ENCODE assay signal across 8 cellular contexts in genomic region chr17:50209472-50210248, GRCh38. TPM values are rescaled to one million over a fixed set of nuclear protein-coding genes. Genes with fewer than 3 reads are reported as not detected.
DNase-seq lines count a peak whose midpoint lies in the region; ATAC-seq, FAIRE-seq and TF ChIP-seq lines count a peak whose summit lies in the region.

No MANE protein-coding gene starts in this region.

- no peaks in the 10 kb centered on the region for H3K79me2 ChIP-seq in HepG2 (ENCODE audit: insufficient read depth, low read length)

- TF ChIP-seq POLR2A in HepG2 (IDR thresholded peaks at IDR 0.05; ENCODE audit: insufficient read depth in 1 of 2, low read depth in 2 of 2, low read length in 2 of 2), result no peak
- peak in 1 of 2 donors; percentile 19 for TF ChIP-seq POLR2A in tibial nerve (IDR thresholded peaks at IDR 0.05)

- DNase-seq in HS-5 (ENCODE audit: low read depth), result peak; percentile 96
- DNase-seq in cardiac fibroblast (ENCODE audit: low read depth in 2 of 2), result peak; percentile 99 to 100
- DNase-seq in HepG2 (ENCODE audit: low spot score), result no peak
- DNase-seq in tibial nerve (ENCODE audit: low spot score in 2 of 2), result peak; percentile 83 to 88
- no peak for DNase-seq in occipital lobe (lab: John Stamatoyannopoulos, UW)
- DNase-seq in cortex of kidney (lab: John Stamatoyannopoulos, UW), result no peak

- POLR2A ChIA-PET in HepG2 (lab: Yijun Ruan, JAX), result interaction anchor here (0.8 to 1.3 kb wide), 3 partner anchors 9 to 510 kb away, joined by 3 read pairs; partner anchors contain the start of gene LUC7L3

- no peak for FAIRE-seq in HepG2 (lab: Jason Lieb, UNC)

- H2AFZ ChIP-seq in HepG2 (ENCODE audit: low read length), result no peak overlapping the region

- TF ChIP-seq CTCF in cardiac fibroblast (IDR thresholded peaks at IDR 0.05; ENCODE audit: low read depth, low read length) (no peak), HepG2 (CRISPR knock-in tag; IDR thresholded peaks at IDR 0.05) (peak; percentile 4; the same call in 1 of the 2 replicates), tibial nerve (IDR thresholded peaks at IDR 0.05) (peak in 1 of 5 experiments; percentile 25)

- WGBS in HepG2 (ENCODE audit: low lambda C conversion rate), result 19% methylated on average over 14 of the region's 16 CpGs
- 33 to 39% methylated on average over 14 to 16 of the region's 16 CpGs for WGBS in tibial nerve, 2 donors

- H3K4me1 ChIP-seq in HepG2 (ENCODE audit: insufficient read depth, low read length) (peaks cover 58% of the 10 kb centered on the region), tibial nerve (peaks cover 0 to 81% (median 38%) of the 10 kb centered on the region in 4 donors)

- H3K36me3 ChIP-seq in HepG2 (replicated peaks in 1 of 2; ENCODE audit: control insufficient read depth in 1 of 2, insufficient read depth in 2 of 2, low read length in 2 of 2) (no peaks in the 10 kb centered on the region), tibial nerve (no peaks in the 10 kb centered on the region)

- no peak for TF ChIP-seq RAD21 in HepG2 (CRISPR knock-in tag; IDR thresholded peaks at IDR 0.05)

- ATAC-seq in HepG2 (peak; percentile 28), HG03135 (IDR thresholded peaks at IDR 0.05; ENCODE audit: unreplicated experiment) (no peak), GM18858 (IDR thresholded peaks at IDR 0.05; ENCODE audit: unreplicated experiment) (no peak)

- no peaks in the 10 kb centered on the region for H3K9me3 ChIP-seq in HepG2 (ENCODE audit: low read length)
- H3K9me3 ChIP-seq in tibial nerve, result no peaks in the 10 kb centered on the region

- intact Hi-C loops in HepG2 (cut with micrococcal nuclease; ENCODE audit: unreplicated experiment), result no loop called here

- H4K20me1 ChIP-seq in HepG2 (ENCODE audit: insufficient read depth, low read length), result no peaks in the 10 kb centered on the region

- H3K4me3 ChIP-seq in cardiac fibroblast (replicated peaks in 1 of 2; ENCODE audit: low read depth in 2 of 2, low read length in 2 of 2) (peak overlapping the region in 1 of 2 donors; percentile 30), HepG2 (replicated peaks in 1 of 3; ENCODE audit: insufficient read depth in 1 of 3, low read depth in 2 of 3, low read length in 3 of 3) (peak overlapping the region in 2 of 3 experiments; percentile 7 to 25; a peak in 3 of 6 replicates), tibial nerve (no peak overlapping the region)

- no TSS peak for BruUV-seq in HepG2 (replicated peaks; lab: Mats Ljungman, UMichigan)

- H3K9ac ChIP-seq in HepG2 (ENCODE audit: insufficient read depth, low read depth, low read length), result no peak overlapping the region

- H3K27ac ChIP-seq in HepG2 (ENCODE audit: extremely low read length, insufficient read depth, low read length), result no peak overlapping the region
- peak overlapping the region; percentile 21 to 87 (median 82) for H3K27ac ChIP-seq in tibial nerve

- H3K27me3 ChIP-seq in HepG2 (ENCODE audit: control insufficient read depth in 1 of 2, insufficient read depth in 2 of 2, low read length in 2 of 2), result peaks cover 2 to 63% of the 10 kb centered on the region in 2 experiments
- H3K27me3 ChIP-seq in tibial nerve, result no peaks in the 10 kb centered on the region

- H3K4me2 ChIP-seq in HepG2 (ENCODE audit: low read depth, low read length), result peak overlapping the region; percentile 46

- TF ChIP-seq EP300 in HepG2 (IDR thresholded peaks at IDR 0.05; ENCODE audit: low read depth in 2 of 2, low read length in 2 of 2) (no peak), HepG2 (CRISPR knock-in tag; IDR thresholded peaks at IDR 0.05; ENCODE audit: borderline replicate concordance) (no peak; the same call in 1 of the 2 replicates), tibial nerve (IDR thresholded peaks at IDR 0.05) (peak in 1 of 2 donors; percentile 73)

- CTCF ChIA-PET in HepG2 (lab: Yijun Ruan, JAX; ENCODE audit: low intra/inter-chr PET ratio, low total read pairs), result no interaction called here

- in situ Hi-C loops in HepG2 (cut with HindIII; ENCODE audit: extremely low pct_ligation_motif_present, low pct_unique_long_range_greater_than_20kb), result loop anchor here (5.0 kb wide), 1 partner anchor 63 kb away; the partner anchor contains the start of gene TMEM92

RNA-seq across cellular contexts. Expression of gene COL1A1, which starts 8.2 kb away (rescaled TPM):
- total RNA-seq in HepG2 (2016; rRNA removed; fragmentation: Illumina TruSeq; extraction: Trizol) (0.17 TPM in 1 of 2 replicates, not detected in the other), tibial nerve (100 to 1,000 TPM in 1 of 4 donors, 10 to 100 TPM in 3; 31.5 to 185 (median 73.0) TPM), occipital lobe (17.6 TPM)
- not detected in 2 replicates for total RNA-seq in HepG2 (2016; cell fraction: cytosol; rRNA removed; fragmentation: Illumina TruSeq; extraction: Trizol; ENCODE audit: low read depth)
- 0.03 and 0.06 TPM in 2 replicates for total RNA-seq in HepG2 (2016; cell fraction: insoluble cytoplasmic fraction; rRNA removed; fragmentation: Illumina TruSeq; extraction: Trizol)
- 0.09 and 0.24 TPM in 2 replicates for total RNA-seq in HepG2 (2016; cell fraction: membrane; rRNA removed; fragmentation: Illumina TruSeq; extraction: Trizol)
- 0.68 and 0.72 TPM in 2 replicates for total RNA-seq in HepG2 (2016; cell fraction: nucleus; rRNA removed; fragmentation: Illumina TruSeq; extraction: Trizol)
- polyA plus RNA-seq in HepG2 (2011; rRNA removed), result 0.05 and 0.14 TPM in 2 replicates
- polyA plus RNA-seq in HepG2 (2011; cell fraction: cytosol; rRNA removed), result 0.01 TPM in 1 of 2 replicates, not detected in the other
- 1.7 and 2.5 TPM in 2 replicates for polyA plus RNA-seq in HepG2 (2011; cell fraction: nucleus; rRNA removed)
- 0.19 TPM in 2 replicates for polyA plus RNA-seq in HepG2 (2012)
- 0.03 TPM in 1 of 2 replicates, not detected in the other for polyA plus RNA-seq in HepG2 (2016; cell fraction: cytosol; fragmentation: Illumina TruSeq; extraction: Trizol; ENCODE audit: low read depth)
- 0.07 TPM in 1 of 2 replicates, not detected in the other for polyA plus RNA-seq in HepG2 (2016; cell fraction: insoluble cytoplasmic fraction; fragmentation: Illumina TruSeq; extraction: Trizol; ENCODE audit: low read depth)
- polyA plus RNA-seq in HepG2 (2016; cell fraction: membrane; fragmentation: Illumina TruSeq; extraction: Trizol; ENCODE audit: low read depth), result not detected in 2 replicates
- 1.00 and 2.8 TPM in 2 replicates for polyA plus RNA-seq in HepG2 (2016; cell fraction: nucleus; fragmentation: Illumina TruSeq; extraction: Trizol; ENCODE audit: insufficient read depth, low read depth)
- polyA minus RNA-seq in HepG2 (2011; rRNA and poly(A)+ RNA removed; ENCODE audit: low replicate concordance), result 35.8 TPM in 1 of 2 replicates, not detected in the other
- polyA minus RNA-seq in HepG2 (2011; cell fraction: cytosol; rRNA and poly(A)+ RNA removed), result 0.70 and 0.79 TPM in 2 replicates
- polyA minus RNA-seq in HepG2 (2011; cell fraction: nucleus; rRNA and poly(A)+ RNA removed), result 0.52 and 1.2 TPM in 2 replicates

RNA-seq across cellular contexts. Expression of gene SGCA, which starts 43.9 kb away (rescaled TPM):
- total RNA-seq in HepG2 (2016; rRNA removed; fragmentation: Illumina TruSeq; extraction: Trizol), result not detected in 2 replicates
- total RNA-seq in HepG2 (2016; cell fraction: cytosol; rRNA removed; fragmentation: Illumina TruSeq; extraction: Trizol; ENCODE audit: low read depth), result not detected in 2 replicates
- total RNA-seq in HepG2 (2016; cell fraction: insoluble cytoplasmic fraction; rRNA removed; fragmentation: Illumina TruSeq; extraction: Trizol), result not detected in 2 replicates
- not detected in 2 replicates for total RNA-seq in HepG2 (2016; cell fraction: membrane; rRNA removed; fragmentation: Illumina TruSeq; extraction: Trizol)
- total RNA-seq in HepG2 (2016; cell fraction: nucleus; rRNA removed; fragmentation: Illumina TruSeq; extraction: Trizol), result not detected in 2 replicates
- polyA plus RNA-seq in HepG2 (2011; rRNA removed), result not detected in 2 replicates
- polyA plus RNA-seq in HepG2 (2011; cell fraction: cytosol; rRNA removed), result not detected in 2 replicates
- polyA plus RNA-seq in HepG2 (2011; cell fraction: nucleus; rRNA removed), result 0.42 TPM in 1 of 2 replicates, not detected in the other
- polyA plus RNA-seq in HepG2 (2012), result not detected in 2 replicates
- polyA plus RNA-seq in HepG2 (2016; cell fraction: cytosol; fragmentation: Illumina TruSeq; extraction: Trizol; ENCODE audit: low read depth), result not detected in 2 replicates
- polyA plus RNA-seq in HepG2 (2016; cell fraction: insoluble cytoplasmic fraction; fragmentation: Illumina TruSeq; extraction: Trizol; ENCODE audit: low read depth), result not detected in 2 replicates
- not detected in 2 replicates for polyA plus RNA-seq in HepG2 (2016; cell fraction: membrane; fragmentation: Illumina TruSeq; extraction: Trizol; ENCODE audit: low read depth)
- not detected in 2 replicates for polyA plus RNA-seq in HepG2 (2016; cell fraction: nucleus; fragmentation: Illumina TruSeq; extraction: Trizol; ENCODE audit: insufficient read depth, low read depth)
- 0.19 TPM in 1 of 2 replicates, not detected in the other for polyA minus RNA-seq in HepG2 (2011; rRNA and poly(A)+ RNA removed; ENCODE audit: low replicate concordance)
- polyA minus RNA-seq in HepG2 (2011; cell fraction: cytosol; rRNA and poly(A)+ RNA removed), result not detected in 2 replicates
- not detected in 2 replicates for polyA minus RNA-seq in HepG2 (2011; cell fraction: nucleus; rRNA and poly(A)+ RNA removed)
- 1 to 10 TPM; 1.8 to 7.8 (median 4.9) TPM for total RNA-seq in tibial nerve
- total RNA-seq in occipital lobe, result not detected

RNA-seq across cellular contexts. Expression of gene PPP1R9B, which starts 59.2 kb away (rescaled TPM):
- total RNA-seq in HepG2 (2016; rRNA removed; fragmentation: Illumina TruSeq; extraction: Trizol) (11.0 and 15.8 TPM in 2 replicates), tibial nerve (10 to 100 TPM; 28.4 to 54.9 (median 36.9) TPM), occipital lobe (69.9 TPM)
- total RNA-seq in HepG2 (2016; cell fraction: cytosol; rRNA removed; fragmentation: Illumina TruSeq; extraction: Trizol; ENCODE audit: low read depth), result 1.3 and 1.6 TPM in 2 replicates
- total RNA-seq in HepG2 (2016; cell fraction: insoluble cytoplasmic fraction; rRNA removed; fragmentation: Illumina TruSeq; extraction: Trizol), result 8.3 and 16.2 TPM in 2 replicates
- total RNA-seq in HepG2 (2016; cell fraction: membrane; rRNA removed; fragmentation: Illumina TruSeq; extraction: Trizol), result 7.0 and 7.3 TPM in 2 replicates
- 10.9 and 13.5 TPM in 2 replicates for total RNA-seq in HepG2 (2016; cell fraction: nucleus; rRNA removed; fragmentation: Illumina TruSeq; extraction: Trizol)
- 8.7 and 9.4 TPM in 2 replicates for polyA plus RNA-seq in HepG2 (2011; rRNA removed)
- 7.4 and 9.0 TPM in 2 replicates for polyA plus RNA-seq in HepG2 (2011; cell fraction: cytosol; rRNA removed)
- 13.1 and 16.4 TPM in 2 replicates for polyA plus RNA-seq in HepG2 (2011; cell fraction: nucleus; rRNA removed)
- polyA plus RNA-seq in HepG2 (2012), result 9.8 and 11.6 TPM in 2 replicates
- polyA plus RNA-seq in HepG2 (2016; cell fraction: cytosol; fragmentation: Illumina TruSeq; extraction: Trizol; ENCODE audit: low read depth), result 1.2 and 1.4 TPM in 2 replicates
- polyA plus RNA-seq in HepG2 (2016; cell fraction: insoluble cytoplasmic fraction; fragmentation: Illumina TruSeq; extraction: Trizol; ENCODE audit: low read depth), result 14.2 and 17.2 TPM in 2 replicates
- polyA plus RNA-seq in HepG2 (2016; cell fraction: membrane; fragmentation: Illumina TruSeq; extraction: Trizol; ENCODE audit: low read depth), result 7.2 TPM in 2 replicates
- 35.0 and 35.2 TPM in 2 replicates for polyA plus RNA-seq in HepG2 (2016; cell fraction: nucleus; fragmentation: Illumina TruSeq; extraction: Trizol; ENCODE audit: insufficient read depth, low read depth)
- polyA minus RNA-seq in HepG2 (2011; rRNA and poly(A)+ RNA removed; ENCODE audit: low replicate concordance), result 15.4 and 32.3 TPM in 2 replicates
- polyA minus RNA-seq in HepG2 (2011; cell fraction: cytosol; rRNA and poly(A)+ RNA removed), result 7.3 and 11.8 TPM in 2 replicates
- polyA minus RNA-seq in HepG2 (2011; cell fraction: nucleus; rRNA and poly(A)+ RNA removed), result 7.8 and 9.3 TPM in 2 replicates

Comparison
In these comparisons a context has a peak if more than half of its experiments do, and no peak if none do; other contexts are left out.
1. DNase-seq: peak in HS-5 (single experiment), cardiac fibroblast (2 of 2) and tibial nerve (2 of 2); none in HepG2 (single experiment), occipital lobe (single experiment) and cortex of kidney (single experiment).
2. H3K4me3 ChIP-seq: peak in HepG2 (2 of 3); none in tibial nerve (0 of 4).
3. RNA of gene COL1A1, which starts 8.2 kb away (total RNA-seq): 31.5 to 185 TPM in tibial nerve and 17.6 TPM in occipital lobe (single experiment); 0.03 to 0.72 TPM in HepG2; every median in the first group is over 10 times any median in the second.